In the genomic region with DNA sequence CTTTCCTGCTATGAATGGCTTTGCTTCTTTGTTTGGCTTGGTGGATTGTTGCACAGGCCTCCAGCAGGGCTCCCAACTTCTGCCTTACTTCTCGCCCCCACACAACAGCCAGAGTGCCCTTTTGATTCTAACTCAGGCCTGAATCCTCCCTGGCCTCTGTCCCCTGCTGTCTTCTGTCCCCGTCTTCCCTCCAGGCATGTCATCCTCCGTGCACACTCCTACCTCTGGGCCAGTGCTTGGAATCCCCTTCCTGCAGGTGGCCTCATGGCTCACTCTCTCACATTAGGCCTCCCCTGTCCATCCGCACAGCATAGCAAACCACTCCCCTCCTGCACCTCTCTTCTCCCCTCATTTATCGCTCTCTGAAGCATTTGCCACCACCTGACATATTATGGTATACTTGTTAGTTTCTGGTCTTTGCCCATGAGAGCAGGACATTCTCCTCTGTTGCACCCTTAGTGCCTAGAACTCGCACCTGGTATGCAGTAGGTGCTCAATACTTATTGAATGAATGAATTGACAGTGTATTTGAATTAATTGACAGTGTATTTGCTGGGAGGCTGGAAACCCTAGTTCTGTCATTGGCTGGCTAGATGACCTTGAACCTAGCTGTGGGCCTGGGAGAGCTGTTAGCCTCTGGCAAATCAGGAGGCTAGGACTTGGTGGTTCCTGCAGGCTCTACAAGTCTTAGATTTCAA, we compare ENCODE assay signal across 13 cellular contexts. TPM values are rescaled to one million over a fixed set of nuclear protein-coding genes. Genes with fewer than 3 reads are reported as not detected.
A peak's percentile ranks its signal among the peaks of the same experiment; 100 is the strongest.
DNase-seq lines count a peak whose midpoint lies in the region; ATAC-seq and TF ChIP-seq lines count a peak whose summit lies in the region.
"Had no signal": no experiment of that assay in that cellular context is flagged by ENCODE, and none has a peak within 500 bp of the region (broad histone marks: within the 10 kb centered on the region; RNA-seq: fewer than 3 reads in every experiment).

No MANE protein-coding gene starts in this region.

- no peaks in the 10 kb centered on the region for H3K9me3 ChIP-seq in naive thymus-derived CD4-positive, alpha-beta T cell (ENCODE audit: control insufficient read depth in 2 of 3, low read length in 3 of 3)
- H3K9me3 ChIP-seq: SJCRH30 had no signal

- peak overlapping the region; percentile 99 for H3K27ac ChIP-seq in naive thymus-derived CD4-positive, alpha-beta T cell (ENCODE audit: low read depth, low read length)
- H3K27ac ChIP-seq: SJCRH30 had no signal

- peak overlapping the region; percentile 86 to 96 (median 91) for H3K27ac Mint-ChIP-seq in CD14-positive monocyte
- peak overlapping the region; percentile 99 for H3K27ac Mint-ChIP-seq in activated T-helper 17 cell treated with anti-CD3 and anti-CD28 coated beads, Interleukin-2, amount 50 U/mL, for 72 hours
- peak overlapping the region; percentile 90 to 100 (median 95) for H3K27ac Mint-ChIP-seq in naive thymus-derived CD4-positive, alpha-beta T cell

- peaks cover 30 to 46% of the 10 kb centered on the region in 2 donors for H3K36me3 Mint-ChIP-seq in CD14-positive monocyte
- peaks cover 81% of the 10 kb centered on the region for H3K36me3 Mint-ChIP-seq in activated T-helper 17 cell treated with anti-CD3 and anti-CD28 coated beads, Interleukin-2, amount 50 U/mL, for 72 hours (ENCODE audit: low read depth)
- H3K36me3 Mint-ChIP-seq in naive thymus-derived CD4-positive, alpha-beta T cell = peaks cover 0 to 46% (median 5%) of the 10 kb centered on the region in 5 donors

- no peaks in the 10 kb centered on the region for H3K9me3 Mint-ChIP-seq in CD14-positive monocyte
- H3K9me3 Mint-ChIP-seq in activated T-helper 17 cell treated with anti-CD3 and anti-CD28 coated beads, Interleukin-2, amount 50 U/mL, for 72 hours = no peaks in the 10 kb centered on the region
- H3K9me3 Mint-ChIP-seq in naive thymus-derived CD4-positive, alpha-beta T cell = no peaks in the 10 kb centered on the region

- H3K4me1 ChIP-seq in naive thymus-derived CD4-positive, alpha-beta T cell (ENCODE audit: control insufficient read depth in 2 of 2, insufficient read depth in 2 of 2, low read length in 2 of 2) = peaks cover 60 to 67% of the 10 kb centered on the region in 2 donors

- peak overlapping the region; percentile 66 to 92 for H3K4me3 Mint-ChIP-seq in CD14-positive monocyte
- H3K4me3 Mint-ChIP-seq in activated T-helper 17 cell treated with anti-CD3 and anti-CD28 coated beads, Interleukin-2, amount 50 U/mL, for 72 hours = peak overlapping the region; percentile 99
- H3K4me3 Mint-ChIP-seq in naive thymus-derived CD4-positive, alpha-beta T cell = peak overlapping the region; percentile 87 to 99 (median 92)

- peaks cover 76% of the 10 kb centered on the region for H3K4me1 Mint-ChIP-seq in CD14-positive monocyte
- H3K4me1 Mint-ChIP-seq in activated T-helper 17 cell treated with anti-CD3 and anti-CD28 coated beads, Interleukin-2, amount 50 U/mL, for 72 hours = peaks cover 59% of the 10 kb centered on the region
- H3K4me1 Mint-ChIP-seq in naive thymus-derived CD4-positive, alpha-beta T cell = peaks cover 59 to 89% (median 83%) of the 10 kb centered on the region in 7 donors

- TF ChIP-seq CTCF in CD14-positive monocyte (IDR thresholded peaks at IDR 0.05) = no peak
- TF ChIP-seq CTCF in GM12865 (IDR thresholded peaks at IDR 0.05; ENCODE audit: insufficient read depth, low read depth, low read length, missing control alignments) = no peak

- CTCF ChIA-PET in naive thymus-derived CD4-positive, alpha-beta T cell (lab: Charles Lee) = interaction anchor here (1.4 kb wide), 1 partner anchor 19 kb away, joined by 9 read pairs; no protein-coding TSS in a partner anchor

- DNase-seq in CD14-positive monocyte (ENCODE audit: low spot score) (no peak), GM12865 (ENCODE audit: low read depth) (no peak), putamen (ENCODE audit: low spot score) (no peak)
- no peak for DNase-seq in naive thymus-derived CD4-positive, alpha-beta T cell
- DNase-seq: activated CD8-positive, alpha-beta memory T cell treated with anti-CD3 and anti-CD28 coated beads for 24 hours; cerebellar nuclear complex; Kasumi-1; NCI-H2171 treated with DMSO at 0.1 percent for 48 hours; SJCRH30 had no signal

- peaks cover 2 to 5% (median 3%) of the 10 kb centered on the region in 3 donors for H3K27me3 Mint-ChIP-seq in CD14-positive monocyte (ENCODE audit: low read depth in 3 of 3)
- H3K27me3 Mint-ChIP-seq in activated T-helper 17 cell treated with anti-CD3 and anti-CD28 coated beads, Interleukin-2, amount 50 U/mL, for 72 hours = no peaks in the 10 kb centered on the region
- no peaks in the 10 kb centered on the region for H3K27me3 Mint-ChIP-seq in naive thymus-derived CD4-positive, alpha-beta T cell

- ATAC-seq in activated T-helper 17 cell treated with anti-CD3 and anti-CD28 coated beads, Interleukin-2, amount 50 U/mL, for 72 hours (replicated peaks) = no peak
- no peak for ATAC-seq in naive thymus-derived CD4-positive, alpha-beta T cell
- no peak for ATAC-seq in HG02852 (IDR thresholded peaks at IDR 0.05; ENCODE audit: unreplicated experiment)
- no peak for ATAC-seq in HG03342 (IDR thresholded peaks at IDR 0.05; ENCODE audit: unreplicated experiment)
- no peak for ATAC-seq in HG02610 (IDR thresholded peaks at IDR 0.05; ENCODE audit: unreplicated experiment)

- H3K4me3 ChIP-seq in GM12865 (ENCODE audit: low read depth, low read length) = peak overlapping the region; percentile 65
- H3K4me3 ChIP-seq in naive thymus-derived CD4-positive, alpha-beta T cell (ENCODE audit: low read length) = peak overlapping the region; percentile 14
- H3K4me3 ChIP-seq: SJCRH30 had no signal

- intact Hi-C loops in CD14-positive monocyte (cut with micrococcal nuclease) = loop anchor here in 1 of 2 donors (5.0 kb wide), 1 partner anchor 33 kb away; the partner anchor contains the start of gene SFN
- intact Hi-C loops in naive thymus-derived CD4-positive, alpha-beta T cell (cut with micrococcal nuclease) = no loop called here

- POLR2A ChIA-PET in naive thymus-derived CD4-positive, alpha-beta T cell (lab: Charles Lee) = interaction anchor here (0.6 to 1.9 kb wide), 3 partner anchors 8 to 524 kb away, joined by 3 to 5 read pairs (median 5); partner anchors contain the start of gene GPN2

- H3K36me3 ChIP-seq in naive thymus-derived CD4-positive, alpha-beta T cell (ENCODE audit: control insufficient read depth in 2 of 3, insufficient read depth in 3 of 3, low read length in 3 of 3) = peaks cover 5 to 20% (median 13%) of the 10 kb centered on the region in 3 experiments

- no peaks in the 10 kb centered on the region for H3K27me3 ChIP-seq in naive thymus-derived CD4-positive, alpha-beta T cell (ENCODE audit: control insufficient read depth in 2 of 2, insufficient read depth in 2 of 2, low read length in 2 of 2)

RNA-seq across cellular contexts. Expression of gene ZDHHC18, which starts 2.9 kb away (rescaled TPM):
- polyA plus RNA-seq in CD14-positive monocyte = 1 to 10 TPM; 3.1 to 6.0 TPM
- 10 to 100 TPM; 84.3 to 86.1 TPM for total RNA-seq in activated T-helper 17 cell treated with anti-CD3 and anti-CD28 coated beads, Interleukin-2, amount 50 U/mL, for 72 hours
- total RNA-seq in naive thymus-derived CD4-positive, alpha-beta T cell = 10 to 100 TPM; 36.4 to 72.4 (median 39.7) TPM
- polyA plus RNA-seq in naive thymus-derived CD4-positive, alpha-beta T cell = 10 to 100 TPM in 1 of 2 donors, 1 to 10 TPM in 1; 3.1 to 11.0 TPM

RNA-seq across cellular contexts. Expression of gene SFN, which starts 33.6 kb away (rescaled TPM):
- not detected for polyA plus RNA-seq in CD14-positive monocyte
- 1 to 10 TPM; 4.3 to 4.7 TPM for total RNA-seq in activated T-helper 17 cell treated with anti-CD3 and anti-CD28 coated beads, Interleukin-2, amount 50 U/mL, for 72 hours
- total RNA-seq in naive thymus-derived CD4-positive, alpha-beta T cell = 1 to 10 TPM in 4 of 5 experiments, under 1 TPM in 1; 0.74 to 1.9 (median 1.4) TPM
- polyA plus RNA-seq in naive thymus-derived CD4-positive, alpha-beta T cell = not detected

RNA-seq across cellular contexts. Expression of gene PIGV, which starts 41.6 kb away (rescaled TPM):
- polyA plus RNA-seq in CD14-positive monocyte = 1 to 10 TPM; 8.3 to 9.5 TPM
- 10 to 100 TPM; 14.0 to 18.1 TPM for total RNA-seq in activated T-helper 17 cell treated with anti-CD3 and anti-CD28 coated beads, Interleukin-2, amount 50 U/mL, for 72 hours
- 10 to 100 TPM in 4 of 5 experiments, 1 to 10 TPM in 1; 8.4 to 17.9 (median 16.7) TPM for total RNA-seq in naive thymus-derived CD4-positive, alpha-beta T cell
- 10 to 100 TPM in 1 of 2 donors, 1 to 10 TPM in 1; 7.0 to 11.3 TPM for polyA plus RNA-seq in naive thymus-derived CD4-positive, alpha-beta T cell
